Comparison of ENCODE assay signal across 8 cellular contexts in the genomic region with DNA sequence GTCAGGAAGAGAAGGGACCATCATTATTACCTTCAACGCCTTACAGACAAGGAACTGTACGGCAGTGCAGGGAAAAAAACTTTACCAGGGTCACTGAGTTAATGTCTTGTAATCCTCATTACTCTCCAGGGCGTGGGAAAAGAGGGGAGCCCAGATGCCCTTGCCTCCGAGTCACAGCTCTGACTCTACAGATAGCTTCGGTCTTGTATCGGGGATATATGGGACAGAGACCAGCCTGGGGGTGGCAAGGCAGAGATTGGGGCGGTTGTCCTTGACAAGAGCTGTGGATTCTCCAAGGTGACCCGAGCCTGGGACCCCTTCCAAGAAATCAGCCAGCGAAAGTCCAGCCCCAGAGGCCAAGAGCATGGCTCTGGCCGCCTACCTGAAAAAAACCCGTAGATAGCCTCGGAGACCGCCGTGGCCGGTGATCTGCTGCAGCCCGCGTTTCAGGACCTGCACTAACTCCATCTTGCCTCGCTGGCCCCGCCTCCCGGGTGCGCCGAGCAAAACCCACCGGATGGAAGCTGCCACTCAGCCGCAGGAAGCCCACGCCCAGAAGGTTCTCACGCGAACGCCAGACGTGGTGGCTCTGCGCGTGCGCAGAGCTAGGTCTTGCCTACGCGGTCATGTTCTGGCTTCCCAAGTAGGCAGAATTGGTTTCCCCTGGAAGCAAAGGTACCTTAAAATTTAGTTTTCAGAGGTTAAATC. TPM values are rescaled to one million over a fixed set of nuclear protein-coding genes. Genes with fewer than 3 reads are reported as not detected.
A peak's percentile ranks its signal among the peaks of the same experiment; 100 is the strongest.
DNase-seq lines count a peak whose midpoint lies in the region; ATAC-seq and TF ChIP-seq lines count a peak whose summit lies in the region.

A gene (minus strand): TSS at position 485 of the 708 bp plus-strand sequence. CDS start 17 bp downstream, at position 468.

- peak; percentile 95 for TF ChIP-seq POLR2A in GM19099 (IDR thresholded peaks at IDR 0.05; ENCODE audit: extremely low read depth, insufficient read length, low read depth)

- no peak for TF ChIP-seq CTCF in chondrocyte (IDR thresholded peaks at IDR 0.05)

- H3K4me1 Mint-ChIP-seq in chondrocyte (ENCODE audit: low read depth): peaks cover 33% of the 10 kb centered on the region

- ATAC-seq in HG03432 (IDR thresholded peaks at IDR 0.05; ENCODE audit: unreplicated experiment): peak; percentile 99

- peaks cover 12% of the 10 kb centered on the region for H3K36me3 Mint-ChIP-seq in chondrocyte (ENCODE audit: low read depth)

- peak within 1 kb of the TSS; percentile 93 for H3K4me3 Mint-ChIP-seq in chondrocyte (ENCODE audit: unreplicated experiment)

- peaks cover 14% of the 10 kb centered on the region for H3K9me3 Mint-ChIP-seq in chondrocyte (ENCODE audit: low read depth)

- peak; percentile 98 for DNase-seq in AG20443 (ENCODE audit: low spot score)
- peak; percentile 94 for DNase-seq in NCI-H510A (lab: John Stamatoyannopoulos, UW)
- DNase-seq in activated CD4-positive, alpha-beta T cell treated with anti-CD3 and anti-CD28 coated beads for 24 hours (ENCODE audit: low read depth in 2 of 2): peak; percentile 88 to 93
- DNase-seq in chondrocyte (ENCODE audit: low spot score): peak; percentile 98
- DNase-seq in kidney glomerular epithelial cell (lab: John Stamatoyannopoulos, UW): peak; percentile 94
- DNase-seq in stimulated activated CD4-positive, alpha-beta T cell treated with anti-CD3 and anti-CD28 coated beads, Interleukin-1b, Interleukin-23, amount 100 ng/mL, for 1 hour (ENCODE audit: low read depth in 2 of 2): peak; percentile 84 to 88

- H3K27ac Mint-ChIP-seq in chondrocyte (ENCODE audit: unreplicated experiment): peak within 1 kb of the TSS; percentile 96

- no peaks in the 10 kb centered on the region for H3K27me3 Mint-ChIP-seq in chondrocyte (ENCODE audit: low read depth)

RNA-seq across cellular contexts. Expression of the gene that starts here (rescaled TPM):
- total RNA-seq in chondrocyte: 76.9 to 92.4 TPM (median 79.9 TPM) in 3 replicates

Comparison
In these comparisons a context has a peak if more than half of its experiments do, and no peak if none do; other contexts are left out.
1. Peak in every context shown above with its lines: DNase-seq and ATAC-seq.